ENCODE assay signal across 20 cellular contexts in the genomic region with DNA sequence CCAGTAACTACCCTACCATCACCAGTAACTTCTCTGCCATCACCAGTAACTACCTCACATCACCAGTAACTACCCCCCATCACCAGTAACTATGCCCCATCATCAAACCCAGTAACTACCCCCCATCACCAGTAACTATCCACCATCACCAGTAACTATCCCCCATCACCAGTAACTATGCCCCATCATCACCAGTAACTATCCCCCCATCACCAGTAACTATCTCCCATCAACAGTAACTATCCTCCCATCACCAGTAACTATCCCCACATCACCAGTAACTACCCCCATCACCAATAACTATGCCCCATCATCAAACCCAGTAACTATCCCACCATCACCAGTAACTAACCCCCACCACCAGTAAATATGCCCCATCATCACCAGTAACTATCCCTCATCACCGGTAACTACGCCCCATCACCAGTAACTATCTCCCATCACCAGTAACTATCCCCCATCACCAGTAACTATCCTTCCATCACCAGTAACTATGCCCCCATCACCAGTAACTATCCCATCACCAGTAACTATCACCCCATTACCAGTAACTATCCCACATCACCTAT. TPM values are rescaled to one million over a fixed set of nuclear protein-coding genes. Genes with fewer than 3 reads are reported as not detected.
A peak's percentile ranks its signal among the peaks of the same experiment; 100 is the strongest.
DNase-seq lines count a peak whose midpoint lies in the region; ATAC-seq, FAIRE-seq and TF ChIP-seq lines count a peak whose summit lies in the region.
"Had no signal": no experiment of that assay in that cellular context is flagged by ENCODE, and none has a peak within 500 bp of the region (broad histone marks: within the 10 kb centered on the region; RNA-seq: fewer than 3 reads in every experiment).

No MANE protein-coding gene starts in this region.

- H4K20me1 ChIP-seq in astrocyte (ENCODE audit: insufficient read depth, low read length), result peaks cover 45% of the 10 kb centered on the region

- peak overlapping the region in 6 of 7 donors; percentile 22 to 91 (median 64) for H3K27ac Mint-ChIP-seq in CD4-positive, alpha-beta memory T cell
- H3K27ac Mint-ChIP-seq in astrocyte (ENCODE audit: unreplicated experiment) (no peak overlapping the region), natural killer cell (peak overlapping the region in 1 of 2 donors; percentile 92)

- peaks cover 29 to 41% of the 10 kb centered on the region in 2 donors for H3K36me3 Mint-ChIP-seq in CD4-positive, alpha-beta memory T cell
- H3K36me3 Mint-ChIP-seq in astrocyte (ENCODE audit: low read depth, unreplicated experiment), result peaks cover 18% of the 10 kb centered on the region
- H3K36me3 Mint-ChIP-seq in natural killer cell, result peaks cover 7% of the 10 kb centered on the region

- H3K9me3 ChIP-seq in CD4-positive, alpha-beta memory T cell (ENCODE audit: control insufficient read depth in 1 of 2, low read length in 2 of 2), result no peaks in the 10 kb centered on the region
- H3K9me3 ChIP-seq in astrocyte (ENCODE audit: insufficient read depth, low read depth, low read length), result no peaks in the 10 kb centered on the region
- H3K9me3 ChIP-seq in gastroesophageal sphincter, result no peaks in the 10 kb centered on the region
- H3K9me3 ChIP-seq: colonic mucosa, gastrocnemius medialis, thoracic aorta had no signal

- intact Hi-C loops in CD4-positive, alpha-beta memory T cell (cut with micrococcal nuclease), result no loop called here
- intact Hi-C loops in natural killer cell (cut with micrococcal nuclease), result no loop called here

- FAIRE-seq in astrocyte (lab: Jason Lieb, UNC), result no peak
- FAIRE-seq: H54 had no signal

- no peaks in the 10 kb centered on the region for H3K27me3 ChIP-seq in CD4-positive, alpha-beta memory T cell (ENCODE audit: insufficient read depth, low read length)
- H3K27me3 ChIP-seq in astrocyte (ENCODE audit: insufficient read depth, low read length), result no peaks in the 10 kb centered on the region
- H3K27me3 ChIP-seq in gastroesophageal sphincter, result no peaks in the 10 kb centered on the region
- H3K27me3 ChIP-seq in brain microvascular endothelial cell (replicated peaks), result no peaks in the 10 kb centered on the region
- H3K27me3 ChIP-seq: colonic mucosa, gastrocnemius medialis, left lung had no signal

- DNase-seq in CD4-positive, alpha-beta memory T cell, result no peak
- DNase-seq in GM13977 (ENCODE audit: low spot score) (peak; percentile 1), astrocyte (ENCODE audit: low read depth) (no peak), natural killer cell (no peak), brain microvascular endothelial cell (no peak)
- no peak for DNase-seq in stimulated activated naive CD4-positive, alpha-beta T cell (lab: John Stamatoyannopoulos, UW)
- DNase-seq: activated CD4-positive, alpha-beta T cell treated with anti-CD3 and anti-CD28 coated beads for 4 hours; colonic mucosa; NCI-H1092; NCI-H2081 treated with DMSO at 0.1 percent for 48 hours; NCI-H526; stimulated activated CD4-positive, alpha-beta T cell treated with anti-CD3 and anti-CD28 coated beads, Interleukin-4, amount 100 ng/mL, for 1 hour; T-helper 9 cell had no signal

- ATAC-seq in natural killer cell (no peak), gastroesophageal sphincter (no peak), HG02571 (IDR thresholded peaks at IDR 0.05; ENCODE audit: unreplicated experiment) (no peak)
- ATAC-seq: gastrocnemius medialis, left lung had no signal

- no peak overlapping the region for H3K27ac ChIP-seq in CD4-positive, alpha-beta memory T cell (ENCODE audit: low read depth, low read length)
- H3K27ac ChIP-seq in astrocyte (ENCODE audit: low read depth, low read length) (no peak overlapping the region), gastroesophageal sphincter (no peak overlapping the region), brain microvascular endothelial cell (no peak overlapping the region)
- H3K27ac ChIP-seq: colonic mucosa, epithelial cell of prostate, gastrocnemius medialis, left lung, thoracic aorta had no signal

- POLR2A ChIA-PET in CD4-positive, alpha-beta memory T cell (lab: Charles Lee; ENCODE audit: partially characterized antibody), result no interaction called here

- H3K36me3 ChIP-seq in CD4-positive, alpha-beta memory T cell (ENCODE audit: insufficient read depth, low read length), result peaks cover 3% of the 10 kb centered on the region
- H3K36me3 ChIP-seq in astrocyte (ENCODE audit: insufficient read depth, low read length), result peaks cover 1% of the 10 kb centered on the region
- H3K36me3 ChIP-seq in gastroesophageal sphincter, result no peaks in the 10 kb centered on the region
- no peaks in the 10 kb centered on the region for H3K36me3 ChIP-seq in brain microvascular endothelial cell (replicated peaks)
- H3K36me3 ChIP-seq: colonic mucosa, gastrocnemius medialis, left lung, thoracic aorta had no signal

- peaks cover 14 to 38% (median 18%) of the 10 kb centered on the region in 4 donors for H3K4me1 Mint-ChIP-seq in CD4-positive, alpha-beta memory T cell
- no peaks in the 10 kb centered on the region for H3K4me1 Mint-ChIP-seq in astrocyte (ENCODE audit: low read depth, unreplicated experiment)
- peaks cover 34 to 75% of the 10 kb centered on the region in 2 donors for H3K4me1 Mint-ChIP-seq in natural killer cell

- peak overlapping the region; percentile 25 for H3K4me2 ChIP-seq in astrocyte (ENCODE audit: low read length)

- TF ChIP-seq EP300 in gastroesophageal sphincter (IDR thresholded peaks at IDR 0.05), result no peak

- in situ Hi-C loops in GM13977 (cut with MboI; ENCODE audit: low pct_unique_long_range_greater_than_20kb, low sequenced_read_pairs, unreplicated experiment), result no loop called here
- in situ Hi-C loops in brain microvascular endothelial cell (cut with HindIII; ENCODE audit: low pct_ligation_motif_present, low sequenced_read_pairs), result no loop called here

- TF ChIP-seq POLR2A in gastroesophageal sphincter (IDR thresholded peaks at IDR 0.05), result no peak

- peaks cover 3 to 20% (median 17%) of the 10 kb centered on the region in 8 donors for H3K9me3 Mint-ChIP-seq in CD4-positive, alpha-beta memory T cell
- H3K9me3 Mint-ChIP-seq in astrocyte (ENCODE audit: unreplicated experiment) (peaks cover 24% of the 10 kb centered on the region), natural killer cell (peaks cover 10% of the 10 kb centered on the region in 2 donors)

- H3K4me3 Mint-ChIP-seq in CD4-positive, alpha-beta memory T cell, result peak overlapping the region in 3 of 8 donors; percentile 40 to 46 (median 44)
- peak overlapping the region; percentile 0 for H3K4me3 Mint-ChIP-seq in astrocyte (ENCODE audit: unreplicated experiment)
- peak overlapping the region; percentile 7 for H3K4me3 Mint-ChIP-seq in natural killer cell

- H2AFZ ChIP-seq in astrocyte (ENCODE audit: low read depth, low read length), result no peak overlapping the region

- CTCF ChIA-PET in CD4-positive, alpha-beta memory T cell (lab: Charles Lee; ENCODE audit: partially characterized antibody), result no interaction called here

- no peak overlapping the region for H3K9ac ChIP-seq in astrocyte (ENCODE audit: low read length)

- TF ChIP-seq CTCF in GM13977 (IDR thresholded peaks at IDR 0.05; ENCODE audit: extremely low read depth, insufficient read depth, missing control alignments), result no peak
- TF ChIP-seq CTCF in astrocyte (IDR thresholded peaks at IDR 0.05; ENCODE audit: insufficient read depth, low read depth, low read length), result no peak
- no peak for TF ChIP-seq CTCF in natural killer cell (IDR thresholded peaks at IDR 0.05)
- no peak for TF ChIP-seq CTCF in gastroesophageal sphincter (IDR thresholded peaks at IDR 0.05)
- no peak for TF ChIP-seq CTCF in brain microvascular endothelial cell (IDR thresholded peaks at IDR 0.05; ENCODE audit: low read depth, low read length, missing control alignments)

- H3K4me3 ChIP-seq in CD4-positive, alpha-beta memory T cell (ENCODE audit: low read length in 2 of 2), result no peak overlapping the region
- H3K4me3 ChIP-seq in astrocyte (ENCODE audit: insufficient read depth, low read depth, low read length) (no peak overlapping the region), gastroesophageal sphincter (no peak overlapping the region), brain microvascular endothelial cell (ENCODE audit: low read depth, low read length) (no peak overlapping the region)
- H3K4me3 ChIP-seq: colonic mucosa, gastrocnemius medialis, left lung, thoracic aorta had no signal

- H3K79me2 ChIP-seq in astrocyte (ENCODE audit: insufficient read depth, low read length), result peaks cover 61% of the 10 kb centered on the region

- 93 to 100% methylated on average over 2 of the region's 2 CpGs for WGBS in gastroesophageal sphincter (ENCODE audit: low coverage in 1 of 2), 2 donors

- no peaks in the 10 kb centered on the region for H3K27me3 Mint-ChIP-seq in CD4-positive, alpha-beta memory T cell
- H3K27me3 Mint-ChIP-seq in astrocyte (ENCODE audit: low read depth, unreplicated experiment) (no peaks in the 10 kb centered on the region), natural killer cell (ENCODE audit: low read depth in 2 of 2) (no peaks in the 10 kb centered on the region)

- peaks cover 30% of the 10 kb centered on the region for H3K4me1 ChIP-seq in CD4-positive, alpha-beta memory T cell (ENCODE audit: insufficient read depth, low read length)
- H3K4me1 ChIP-seq in astrocyte (ENCODE audit: insufficient read depth, low read length), result no peaks in the 10 kb centered on the region
- H3K4me1 ChIP-seq in gastroesophageal sphincter, result peaks cover 0 to 35% (median 13%) of the 10 kb centered on the region in 3 donors
- H3K4me1 ChIP-seq: colonic mucosa had no signal

RNA-seq across cellular contexts. Expression of gene ASMTL, which starts 3.0 kb away (rescaled TPM):
- 10 to 100 TPM; 35.9 to 37.9 TPM for total RNA-seq in CD4-positive, alpha-beta memory T cell
- 10 to 100 TPM; 35.0 to 50.4 TPM for polyA plus RNA-seq in CD4-positive, alpha-beta memory T cell
- 22.1 and 26.5 TPM in 2 replicates for total RNA-seq in astrocyte
- total RNA-seq in natural killer cell, result 10 to 100 TPM; 58.5 to 80.3 (median 66.1) TPM
- 10 to 100 TPM; 29.7 to 35.1 (median 32.5) TPM for total RNA-seq in gastroesophageal sphincter

RNA-seq across cellular contexts. Expression of gene SLC25A6, which starts 57.8 kb away (rescaled TPM):
- 100 to 1,000 TPM; 249 to 252 TPM for total RNA-seq in CD4-positive, alpha-beta memory T cell
- polyA plus RNA-seq in CD4-positive, alpha-beta memory T cell, result 100 to 1,000 TPM; 525 to 540 TPM
- total RNA-seq in astrocyte (290 and 345 TPM in 2 replicates), natural killer cell (100 to 1,000 TPM; 157 to 197 (median 178) TPM), gastroesophageal sphincter (100 to 1,000 TPM; 204 to 408 (median 268) TPM)
